In genomic region chr20:34047010-34047687, GRCh38 we compare ENCODE assay signal across 1 cellular context.
A peak's percentile ranks its signal among the peaks of the same experiment; 100 is the strongest.
TF ChIP-seq lines count a peak whose summit lies in the region.

No MANE protein-coding gene starts in this region.

TF ChIP-seq in HepG2, 621 proteins besides CTCF, POLR2A, EP300 and RAD21 (continued from another document):
- TF ChIP-seq THAP7 (CRISPR knock-in tag; IDR thresholded peaks at IDR 0.05): 0 out of 2 replicates have a peak, but pooled peaks have one; percentile 23
- TF ChIP-seq ZNF3 (CRISPR knock-in tag; IDR thresholded peaks at IDR 0.05): no peak
- TF ChIP-seq PHF5A (CRISPR knock-in tag; IDR thresholded peaks at IDR 0.05; ENCODE audit: low read depth, unreplicated experiment): no peak
- no peak for TF ChIP-seq ZBTB25 (CRISPR knock-in tag; IDR thresholded peaks at IDR 0.05)
- TF ChIP-seq AGO1 (IDR thresholded peaks at IDR 0.05; ENCODE audit: low read depth, low read length, poor library complexity, severe bottlenecking): no peak
- no peak for TF ChIP-seq IKZF4 (CRISPR knock-in tag; IDR thresholded peaks at IDR 0.05; ENCODE audit: borderline replicate concordance, low read depth, not compliant biosample characterization)
- TF ChIP-seq KDM5B (CRISPR knock-in tag; IDR thresholded peaks at IDR 0.05; ENCODE audit: borderline replicate concordance): peak; percentile 50; the same call in 1 of the 2 replicates
- TF ChIP-seq ZNF530 (CRISPR knock-in tag; IDR thresholded peaks at IDR 0.05; ENCODE audit: low read depth): no peak
- TF ChIP-seq ZNF292 (CRISPR knock-in tag; IDR thresholded peaks at IDR 0.05; ENCODE audit: borderline replicate concordance, low read depth): no peak
- TF ChIP-seq MTA1 (CRISPR knock-in tag; IDR thresholded peaks at IDR 0.05; ENCODE audit: borderline replicate concordance): no peak
- TF ChIP-seq MAFF (IDR thresholded peaks at IDR 0.05; ENCODE audit: low read depth, low read length): peak; percentile 72
- no peak for TF ChIP-seq ZNF816 (CRISPR knock-in tag; IDR thresholded peaks at IDR 0.05; ENCODE audit: borderline replicate concordance)
- TF ChIP-seq CBX2 (IDR thresholded peaks at IDR 0.05; ENCODE audit: low read depth, low read length): no peak
- no peak for TF ChIP-seq CBX2 (CRISPR knock-in tag; IDR thresholded peaks at IDR 0.05; ENCODE audit: low read depth)
- TF ChIP-seq GMEB1 (CRISPR knock-in tag; IDR thresholded peaks at IDR 0.05; ENCODE audit: borderline replicate concordance): no peak
- no peak for TF ChIP-seq ZNF800 (CRISPR knock-in tag; IDR thresholded peaks at IDR 0.05)
- TF ChIP-seq SMAD3 (CRISPR knock-in tag; IDR thresholded peaks at IDR 0.05): no peak
- TF ChIP-seq DMAP1 (CRISPR knock-in tag; IDR thresholded peaks at IDR 0.05): no peak
- no peak for TF ChIP-seq MIER2 (CRISPR knock-in tag; IDR thresholded peaks at IDR 0.05)
- TF ChIP-seq PLRG1 (conservative IDR thresholded peaks at IDR 0.05): no peak
- no peak for TF ChIP-seq GABPB1 (CRISPR knock-in tag; IDR thresholded peaks at IDR 0.05)
- no peak for TF ChIP-seq ZSCAN21 (CRISPR knock-in tag; IDR thresholded peaks at IDR 0.05; ENCODE audit: borderline replicate concordance)
- no peak for TF ChIP-seq ZNF558 (CRISPR knock-in tag; IDR thresholded peaks at IDR 0.05; ENCODE audit: borderline replicate concordance)
- no peak for TF ChIP-seq ZNF788 (CRISPR knock-in tag; IDR thresholded peaks at IDR 0.05; ENCODE audit: borderline replicate concordance)
- no peak for TF ChIP-seq GPBP1L1 (CRISPR knock-in tag; IDR thresholded peaks at IDR 0.05)
- TF ChIP-seq CSRNP1 (CRISPR knock-in tag; IDR thresholded peaks at IDR 0.05): no peak
- TF ChIP-seq ZEB1 (IDR thresholded peaks at IDR 0.05; ENCODE audit: insufficient replicate concordance, low read depth): no peak
- TF ChIP-seq E2F5 (CRISPR knock-in tag; conservative IDR thresholded peaks at IDR 0.05): no peak
- no peak for TF ChIP-seq ZNF709 (CRISPR knock-in tag; IDR thresholded peaks at IDR 0.05)
- no peak for TF ChIP-seq ZNF160 (CRISPR knock-in tag; IDR thresholded peaks at IDR 0.05)
- no peak for TF ChIP-seq GRHL1 (CRISPR knock-in tag; conservative IDR thresholded peaks at IDR 0.05)
- no peak for TF ChIP-seq NFE2 (CRISPR knock-in tag; IDR thresholded peaks at IDR 0.05)
- no peak for TF ChIP-seq THYN1 (CRISPR knock-in tag; IDR thresholded peaks at IDR 0.05; ENCODE audit: borderline replicate concordance, low read depth)
- no peak for TF ChIP-seq HNF1A (IDR thresholded peaks at IDR 0.05; ENCODE audit: low read depth)
- no peak for TF ChIP-seq HNF1A (CRISPR knock-in tag; IDR thresholded peaks at IDR 0.05; ENCODE audit: borderline replicate concordance)
- TF ChIP-seq ZNF776 (CRISPR knock-in tag; IDR thresholded peaks at IDR 0.05): no peak
- TF ChIP-seq HIVEP1 (CRISPR knock-in tag; IDR thresholded peaks at IDR 0.05): peak; percentile 38; the same call in 1 of the 2 replicates
- TF ChIP-seq DNMT3B (CRISPR knock-in tag; conservative IDR thresholded peaks at IDR 0.05): no peak
